ENCODE assay signal across 24 cellular contexts in the genomic region with DNA sequence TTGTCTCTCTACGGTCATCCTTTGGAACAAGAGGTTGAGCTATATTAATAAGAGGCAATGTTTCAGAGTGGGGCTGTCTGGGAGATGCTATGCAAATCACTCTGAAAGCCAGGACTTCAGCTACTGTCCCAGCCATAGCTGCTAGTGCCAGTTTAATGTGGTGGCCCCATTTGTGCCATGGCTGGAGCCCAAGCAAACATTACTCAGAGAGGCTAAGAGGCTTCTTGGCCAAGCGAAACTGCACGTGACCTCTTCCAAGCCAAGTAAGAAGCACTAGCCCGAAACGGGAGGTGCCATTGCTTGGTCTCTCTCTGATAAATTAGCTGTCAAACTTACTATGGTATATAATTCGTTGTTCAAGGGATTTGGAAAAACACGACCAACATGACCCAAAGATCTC.
"Had no signal": no experiment of that assay in that cellular context is flagged by ENCODE, and none has a peak within 500 bp of the region (broad histone marks: within the 10 kb centered on the region; RNA-seq: fewer than 3 reads in every experiment).

No MANE protein-coding gene starts in this region.

- H3K27ac ChIP-seq: heart left ventricle, left ventricle myocardium inferior, neutrophil, parathyroid adenoma, right atrium auricular region, right lobe of liver, suprapubic skin, thoracic aorta, tibial artery, upper lobe of right lung had no signal

- H3K4me3 Mint-ChIP-seq: mesothelial cell of epicardium; naive thymus-derived CD4-positive, alpha-beta T cell; natural killer cell treated with Interleukin-12 subunit alpha and Interleukin-12 subunit beta and Interleukin-15 and Interleukin-18, amount 100 ng/mL, for 72 hours; stimulated activated effector memory CD8-positive, alpha-beta T cell treated with anti-CD3 and anti-CD28 coated beads, Interleukin-12 subunit alpha, Interleukin-12 subunit beta, amount 100 ng/mL, for 72 hours; stimulated activated naive CD8-positive, alpha-beta T cell treated with anti-CD3 and anti-CD28 coated beads, Interleukin-15, Interleukin-2, amounts not matched to agents 100 ng/mL and 50 ng/mL, for 24 hours had no signal

- H3K27me3 ChIP-seq: right atrium auricular region, right lobe of liver, upper lobe of right lung had no signal

- DNase-seq: heart left ventricle; islet precursor cell; left ventricle myocardium inferior; mesenchymal stem cell; mucosa of descending colon; naive thymus-derived CD4-positive, alpha-beta T cell; occipital lobe; right lobe of liver; stimulated activated CD4-positive, alpha-beta T cell treated with anti-CD3 and anti-CD28 coated beads, Interleukin-2, amount 100 ng/mL, for 24 hours; stimulated activated CD4-positive, alpha-beta T cell treated with anti-CD3 and anti-CD28 coated beads, Interleukin-4, amount 100 ng/mL, for 24 hours; stimulated activated naive CD4-positive, alpha-beta T cell; tibial artery; trophoblast cell; upper lobe of right lung had no signal

- H3K36me3 ChIP-seq: heart left ventricle, left ventricle myocardium inferior, neutrophil, right atrium auricular region, right lobe of liver, suprapubic skin, thoracic aorta, tibial artery, upper lobe of right lung had no signal

- H3K4me1 ChIP-seq: heart left ventricle, parathyroid adenoma, right atrium auricular region, right lobe of liver, suprapubic skin, tibial artery, upper lobe of right lung had no signal

- H3K27ac Mint-ChIP-seq: mesothelial cell of epicardium; naive thymus-derived CD4-positive, alpha-beta T cell; natural killer cell treated with Interleukin-12 subunit alpha and Interleukin-12 subunit beta and Interleukin-15 and Interleukin-18, amount 100 ng/mL, for 72 hours; stimulated activated effector memory CD8-positive, alpha-beta T cell treated with anti-CD3 and anti-CD28 coated beads, Interleukin-12 subunit alpha, Interleukin-12 subunit beta, amount 100 ng/mL, for 72 hours; stimulated activated naive CD8-positive, alpha-beta T cell treated with anti-CD3 and anti-CD28 coated beads, Interleukin-15, Interleukin-2, amounts not matched to agents 100 ng/mL and 50 ng/mL, for 24 hours had no signal

- H3K9me3 Mint-ChIP-seq: mesothelial cell of epicardium; naive thymus-derived CD4-positive, alpha-beta T cell; natural killer cell treated with Interleukin-12 subunit alpha and Interleukin-12 subunit beta and Interleukin-15 and Interleukin-18, amount 100 ng/mL, for 72 hours; stimulated activated effector memory CD8-positive, alpha-beta T cell treated with anti-CD3 and anti-CD28 coated beads, Interleukin-12 subunit alpha, Interleukin-12 subunit beta, amount 100 ng/mL, for 72 hours; stimulated activated naive CD8-positive, alpha-beta T cell treated with anti-CD3 and anti-CD28 coated beads, Interleukin-15, Interleukin-2, amounts not matched to agents 100 ng/mL and 50 ng/mL, for 24 hours had no signal

- H3K36me3 Mint-ChIP-seq: mesothelial cell of epicardium; naive thymus-derived CD4-positive, alpha-beta T cell; natural killer cell treated with Interleukin-12 subunit alpha and Interleukin-12 subunit beta and Interleukin-15 and Interleukin-18, amount 100 ng/mL, for 72 hours; stimulated activated effector memory CD8-positive, alpha-beta T cell treated with anti-CD3 and anti-CD28 coated beads, Interleukin-12 subunit alpha, Interleukin-12 subunit beta, amount 100 ng/mL, for 72 hours had no signal

- H3K9me3 ChIP-seq: heart left ventricle, left ventricle myocardium inferior, mucosa of descending colon, neutrophil, right atrium auricular region, right lobe of liver, suprapubic skin, thoracic aorta, tibial artery, upper lobe of right lung had no signal

- ATAC-seq: heart left ventricle; mucosa of descending colon; naive thymus-derived CD4-positive, alpha-beta T cell; natural killer cell treated with Interleukin-12 subunit alpha and Interleukin-12 subunit beta and Interleukin-15 and Interleukin-18, amount 100 ng/mL, for 72 hours; right lobe of liver; stimulated activated effector memory CD8-positive, alpha-beta T cell treated with anti-CD3 and anti-CD28 coated beads, Interleukin-12 subunit alpha, Interleukin-12 subunit beta, amount 100 ng/mL, for 72 hours; upper lobe of right lung had no signal

- H3K4me3 ChIP-seq: heart left ventricle, left ventricle myocardium inferior, mucosa of descending colon, right atrium auricular region, right lobe of liver, smooth muscle cell, suprapubic skin, thoracic aorta, tibial artery, upper lobe of right lung had no signal

- H3K4me1 Mint-ChIP-seq: naive thymus-derived CD4-positive, alpha-beta T cell; stimulated activated effector memory CD8-positive, alpha-beta T cell treated with anti-CD3 and anti-CD28 coated beads, Interleukin-12 subunit alpha, Interleukin-12 subunit beta, amount 100 ng/mL, for 72 hours had no signal
